In genomic region chr2:218186355-218186766, GRCh38 we compare ENCODE assay signal across 8 cellular contexts. TPM values are rescaled to one million over a fixed set of nuclear protein-coding genes. Genes with fewer than 3 reads are reported as not detected.
DNase-seq lines count a peak whose midpoint lies in the region; FAIRE-seq and TF ChIP-seq lines count a peak whose summit lies in the region.
"Had no signal": no experiment of that assay in that cellular context is flagged by ENCODE, and none has a peak within 500 bp of the region (broad histone marks: within the 10 kb centered on the region; RNA-seq: fewer than 3 reads in every experiment).

No MANE protein-coding gene starts in this region.

- CTCF ChIA-PET in RWPE1 (lab: Yijun Ruan, JAX), result no interaction called here

- H3K36me3 Mint-ChIP-seq in activated T-helper 2 cell treated with anti-CD3 and anti-CD28 coated beads, Interferon-gamma antibody, Interleukin-2, Interleukin-4, amounts not matched to agents 10 μg/mL and 5 μg/mL and 100 μg/mL, durations not matched to agents 14 hours and 24 hours and 36 hours (ENCODE audit: low read depth), result no peaks in the 10 kb centered on the region
- no peaks in the 10 kb centered on the region for H3K36me3 Mint-ChIP-seq in osteocyte (ENCODE audit: unreplicated experiment)

- peaks cover 7% of the 10 kb centered on the region for H3K27me3 Mint-ChIP-seq in activated T-helper 2 cell treated with anti-CD3 and anti-CD28 coated beads, Interferon-gamma antibody, Interleukin-2, Interleukin-4, amounts not matched to agents 10 μg/mL and 5 μg/mL and 100 μg/mL, durations not matched to agents 14 hours and 24 hours and 36 hours (ENCODE audit: low read depth)
- H3K27me3 Mint-ChIP-seq in osteocyte (ENCODE audit: unreplicated experiment), result peaks cover 5% of the 10 kb centered on the region

- intact Hi-C loops in activated T-helper 2 cell treated with anti-CD3 and anti-CD28 coated beads, Interferon-gamma antibody, Interleukin-2, Interleukin-4, amounts not matched to agents 10 μg/mL and 5 μg/mL and 100 μg/mL, durations not matched to agents 14 hours and 24 hours and 36 hours (cut with micrococcal nuclease), result loop anchor here (1.0 to 2.0 kb wide), 4 partner anchors 32 to 86 kb away; no protein-coding TSS in a partner anchor

- H3K4me1 Mint-ChIP-seq in activated T-helper 2 cell treated with anti-CD3 and anti-CD28 coated beads, Interferon-gamma antibody, Interleukin-2, Interleukin-4, amounts not matched to agents 10 μg/mL and 5 μg/mL and 100 μg/mL, durations not matched to agents 14 hours and 24 hours and 36 hours (ENCODE audit: low read depth), result peaks cover 13% of the 10 kb centered on the region
- peaks cover 3% of the 10 kb centered on the region for H3K4me1 Mint-ChIP-seq in osteocyte (ENCODE audit: unreplicated experiment)

- H3K27ac ChIP-seq in RWPE1, result no peak overlapping the region
- no peak overlapping the region for H3K27ac ChIP-seq in substantia nigra (ENCODE audit: low read depth, low read length, poor library complexity, severe bottlenecking)

- TF ChIP-seq CTCF in RWPE1 (conservative IDR thresholded peaks at IDR 0.05; ENCODE audit: low read depth) (peak; percentile 88), osteocyte (IDR thresholded peaks at IDR 0.05) (peak; percentile 81)

- peak; percentile 81 for FAIRE-seq in GM18507 (lab: Jason Lieb, UNC)
- no peak for FAIRE-seq in frontal cortex (lab: Jason Lieb, UNC)

- DNase-seq in GM18507 (ENCODE audit: extremely low spot score, insufficient read length, low read depth) (peak; percentile 25), LHCN-M2 (ENCODE audit: low read depth) (peak; percentile 60), RWPE1 (ENCODE audit: low spot score) (peak; percentile 84), frontal cortex (ENCODE audit: low spot score in 2 of 2) (peak; percentile 12 to 58), osteocyte (ENCODE audit: extremely low spot score, unreplicated experiment) (no peak), substantia nigra (lab: John Stamatoyannopoulos, UW) (peak in 28 of 49 donors; percentile 1 to 49 (median 11))
- DNase-seq in activated T-helper 2 cell treated with anti-CD3 and anti-CD28 coated beads, Interferon-gamma antibody, Interleukin-2, Interleukin-4, amounts not matched to agents 10 μg/mL and 5 μg/mL and 100 μg/mL, durations not matched to agents 14 hours and 24 hours and 36 hours (ENCODE audit: low spot score), result peak; percentile 56

- no peaks in the 10 kb centered on the region for H3K9me3 Mint-ChIP-seq in activated T-helper 2 cell treated with anti-CD3 and anti-CD28 coated beads, Interferon-gamma antibody, Interleukin-2, Interleukin-4, amounts not matched to agents 10 μg/mL and 5 μg/mL and 100 μg/mL, durations not matched to agents 14 hours and 24 hours and 36 hours
- H3K9me3 Mint-ChIP-seq in osteocyte (ENCODE audit: unreplicated experiment), result no peaks in the 10 kb centered on the region

- H3K4me3 Mint-ChIP-seq in activated T-helper 2 cell treated with anti-CD3 and anti-CD28 coated beads, Interferon-gamma antibody, Interleukin-2, Interleukin-4, amounts not matched to agents 10 μg/mL and 5 μg/mL and 100 μg/mL, durations not matched to agents 14 hours and 24 hours and 36 hours (ENCODE audit: low read depth), result no peak overlapping the region
- no peak overlapping the region for H3K4me3 Mint-ChIP-seq in osteocyte (ENCODE audit: unreplicated experiment)

- POLR2A ChIA-PET in RWPE1 (lab: Yijun Ruan, JAX; ENCODE audit: low non-redundant PET), result no interaction called here

- H3K27ac Mint-ChIP-seq in activated T-helper 2 cell treated with anti-CD3 and anti-CD28 coated beads, Interferon-gamma antibody, Interleukin-2, Interleukin-4, amounts not matched to agents 10 μg/mL and 5 μg/mL and 100 μg/mL, durations not matched to agents 14 hours and 24 hours and 36 hours, result no peak overlapping the region
- H3K27ac Mint-ChIP-seq in osteocyte (ENCODE audit: unreplicated experiment), result no peak overlapping the region

RNA-seq across cellular contexts. Expression of gene CXCR1, which starts 19.6 kb away (rescaled TPM):
- total RNA-seq in LHCN-M2 (2014; rRNA removed) (not detected in 2 replicates), frontal cortex (under 0.01 TPM), osteocyte (not detected in 2 replicates)
- not detected for polyA plus RNA-seq in LHCN-M2 (2012)
- total RNA-seq in activated T-helper 2 cell treated with anti-CD3 and anti-CD28 coated beads, Interferon-gamma antibody, Interleukin-2, Interleukin-4, amounts not matched to agents 10 μg/mL and 5 μg/mL and 100 μg/mL, durations not matched to agents 14 hours and 24 hours and 36 hours, result not detected in 2 replicates
- total RNA-seq: temporal lobe had no signal

RNA-seq across cellular contexts. Expression of gene ARPC2, which starts 30.6 kb away (rescaled TPM):
- total RNA-seq in LHCN-M2 (2014; rRNA removed), result 499 and 526 TPM in 2 replicates
- polyA plus RNA-seq in LHCN-M2 (2012), result 486 TPM
- total RNA-seq in activated T-helper 2 cell treated with anti-CD3 and anti-CD28 coated beads, Interferon-gamma antibody, Interleukin-2, Interleukin-4, amounts not matched to agents 10 μg/mL and 5 μg/mL and 100 μg/mL, durations not matched to agents 14 hours and 24 hours and 36 hours, result 639 and 643 TPM in 2 replicates
- 139 TPM for total RNA-seq in frontal cortex
- total RNA-seq in osteocyte, result 265 and 284 TPM in 2 replicates
